Comparison of ENCODE assay signal across 28 cellular contexts in genomic region chr14:23101986-23102625, GRCh38. TPM values are rescaled to one million over a fixed set of nuclear protein-coding genes. Genes with fewer than 3 reads are reported as not detected.
A peak's percentile ranks its signal among the peaks of the same experiment; 100 is the strongest.
DNase-seq lines count a peak whose midpoint lies in the region; ATAC-seq and TF ChIP-seq lines count a peak whose summit lies in the region.
"Had no signal": no experiment of that assay in that cellular context is flagged by ENCODE, and none has a peak within 500 bp of the region (broad histone marks: within the 10 kb centered on the region; RNA-seq: fewer than 3 reads in every experiment).

No MANE protein-coding gene starts in this region.

- no peak overlapping the region for H3K4me3 ChIP-seq in WERI-Rb-1 (ENCODE audit: low read depth, low read length)
- H3K4me3 ChIP-seq in dorsolateral prefrontal cortex: no peak overlapping the region
- no peak overlapping the region for H3K4me3 ChIP-seq in neuronal stem cell (ENCODE audit: low read length in 2 of 2)
- H3K4me3 ChIP-seq: BLaER1, GM12878 had no signal

- no peak overlapping the region for H3K4me2 ChIP-seq in neuronal stem cell (ENCODE audit: insufficient read depth, low read length, poor library complexity, severe bottlenecking)
- H3K4me2 ChIP-seq: SK-N-SH had no signal

- no peak overlapping the region for H4K91ac ChIP-seq in neuronal stem cell (ENCODE audit: low read depth, low read length, poor library complexity)

- no peak overlapping the region for H2BK12ac ChIP-seq in neuronal stem cell (ENCODE audit: low read length)

- no peak overlapping the region for H3K4ac ChIP-seq in neuronal stem cell (ENCODE audit: low read length)

- no peak overlapping the region for H2AFZ ChIP-seq in neuronal stem cell (ENCODE audit: low read length)

- no peaks in the 10 kb centered on the region for H3K9me3 ChIP-seq in WERI-Rb-1 (ENCODE audit: severe bottlenecking)
- H3K9me3 ChIP-seq in neuronal stem cell (replicated peaks in 1 of 2; ENCODE audit: control insufficient read depth in 2 of 2, insufficient read depth in 1 of 2, low read depth in 1 of 2, low read length in 2 of 2): no peaks in the 10 kb centered on the region
- H3K9me3 ChIP-seq: BLaER1, SK-N-SH had no signal

- H2BK15ac ChIP-seq in neuronal stem cell (ENCODE audit: low read length): no peak overlapping the region

- H3K4me1 ChIP-seq in neuronal stem cell (ENCODE audit: control insufficient read depth in 2 of 2, insufficient read depth in 1 of 2, low read depth in 1 of 2, low read length in 2 of 2): no peaks in the 10 kb centered on the region

- H3K36me3 ChIP-seq in WERI-Rb-1 (peaks cover 17% of the 10 kb centered on the region), neuronal stem cell (replicated peaks in 1 of 2; ENCODE audit: control insufficient read depth in 2 of 2, insufficient read depth in 2 of 2, low read length in 2 of 2) (peaks cover 11 to 27% of the 10 kb centered on the region in 2 donors)

- H3K18ac ChIP-seq in neuronal stem cell (ENCODE audit: low read length): no peak overlapping the region

- ATAC-seq in HG02798 (IDR thresholded peaks at IDR 0.05; ENCODE audit: poor library complexity, unreplicated experiment) (no peak), HG02840 (IDR thresholded peaks at IDR 0.05; ENCODE audit: low FRiP score, unreplicated experiment) (no peak)
- ATAC-seq: GM12878, PC-3 had no signal

- no peak overlapping the region for H2BK120ac ChIP-seq in neuronal stem cell (ENCODE audit: low read depth, low read length)

- no peak overlapping the region for H3K14ac ChIP-seq in neuronal stem cell (ENCODE audit: low read length)

- H3K27me3 ChIP-seq in WERI-Rb-1 (ENCODE audit: insufficient read depth, low read depth, severe bottlenecking): no peaks in the 10 kb centered on the region
- H3K27me3 ChIP-seq in dorsolateral prefrontal cortex: no peaks in the 10 kb centered on the region
- H3K27me3 ChIP-seq in neuronal stem cell (ENCODE audit: control insufficient read depth in 3 of 3, insufficient read depth in 3 of 3, low read depth in 1 of 3, low read length in 3 of 3): no peaks in the 10 kb centered on the region
- H3K27me3 ChIP-seq: BLaER1 had no signal

- H3K23ac ChIP-seq in neuronal stem cell (ENCODE audit: low read depth, low read length, poor library complexity): no peak overlapping the region

- H3K79me1 ChIP-seq in neuronal stem cell (ENCODE audit: low read depth, low read length): peaks cover 4% of the 10 kb centered on the region

- H3K27ac ChIP-seq in WERI-Rb-1 (0 out of 2 replicates have a peak overlapping the region, but pooled peaks have one; percentile 47), dorsolateral prefrontal cortex (peak overlapping the region in 35 of 59 donors; percentile 12 to 81 (median 59)), neuronal stem cell (replicated peaks; ENCODE audit: low read length) (no peak overlapping the region), substantia nigra (ENCODE audit: low read depth, low read length, poor library complexity, severe bottlenecking) (peak overlapping the region; percentile 35)
- H3K27ac ChIP-seq: BLaER1 had no signal

- intact Hi-C loops in dorsolateral prefrontal cortex (cut with DNase I): loop anchor here in 1 of 2 donors (10.0 kb wide), 1 partner anchor 363 kb away; the partner anchor contains the start of gene NGDN

- H2BK5ac ChIP-seq in neuronal stem cell (ENCODE audit: low read length): no peak overlapping the region

- whole genome bisulfite sequencing in neuronal stem cell (ENCODE audit: extremely low coverage in 2 of 2, insufficient read length in 2 of 2, insufficient replicate concordance in 1 of 2), 2 donors: 100% methylated on average over 2 of the region's 10 CpGs; no CpG with 5 or more reads in 1 of the 2 donors

- H4K8ac ChIP-seq in neuronal stem cell (ENCODE audit: low read depth, low read length): no peak overlapping the region

- DNase-seq in WERI-Rb-1 (no peak), dorsolateral prefrontal cortex (no peak), neuronal stem cell (ENCODE audit: low spot score) (no peak), substantia nigra (lab: John Stamatoyannopoulos, UW) (no peak), iPS-NIHi11 (ENCODE audit: low spot score) (no peak)
- DNase-seq: CD4-positive, alpha-beta T cell; COR-L47; DMS 273 treated with DMSO at 0.1 percent for 48 hours; EL; GDM1; GOT3; HCEC 1CT; Kasumi-1; NCI-H1092 treated with DMSO at 0.1 percent for 48 hours; NCI-H1436 treated with DMSO at 0.1 percent for 48 hours; NCI-H446; NCI-H524 treated with DMSO at 0.1 percent for 48 hours; NCI-H774; NK-92 treated with Interleukin-12 subunit alpha and Interleukin-12 subunit beta, amount 100 ng/mL, for 24 hours; PC-3; SK-N-SH had no signal

- no peak overlapping the region for H3K9ac ChIP-seq in neuronal stem cell (ENCODE audit: low read depth, low read length, poor library complexity)
- H3K9ac ChIP-seq: BLaER1, SK-N-SH had no signal

- TF ChIP-seq CTCF in WERI-Rb-1 (IDR thresholded peaks at IDR 0.05; ENCODE audit: low read depth, low read length) (no peak), dorsolateral prefrontal cortex (IDR thresholded peaks at IDR 0.05 in 54 of 56, conservative IDR thresholded peaks at IDR 0.05 in 2 of 56; ENCODE audit: low read depth in 1 of 56, partially characterized antibody in 56 of 56) (no peak)

- H2AK5ac ChIP-seq in neuronal stem cell (ENCODE audit: low read depth, low read length): peak overlapping the region; percentile 26

RNA-seq across cellular contexts. Expression of gene CIROP, which starts 2.7 kb away (rescaled TPM):
- 1 to 10 TPM in 9 of 120 experiments, under 1 TPM in 64, not detected in 47; 0.18 to 1.9 (median 0.40) TPM for total RNA-seq in dorsolateral prefrontal cortex
- not detected for polyA plus RNA-seq in neuronal stem cell (2013, experiment 1 of 2)
- not detected for polyA plus RNA-seq in neuronal stem cell (2013, experiment 2 of 2)
- total RNA-seq: CD4-positive, alpha-beta T cell; GM12878; HT-29; M059J; PC-3 had no signal
- polyA plus RNA-seq: GM12878, SK-N-SH had no signal

RNA-seq across cellular contexts. Expression of gene C14orf119, which starts 6.8 kb away (rescaled TPM):
- 10 to 100 TPM in 119 of 120 experiments, 1 to 10 TPM in 1; 7.9 to 32.3 (median 22.8) TPM for total RNA-seq in dorsolateral prefrontal cortex
- polyA plus RNA-seq in neuronal stem cell (2013, experiment 1 of 2): 21.0 TPM
- polyA plus RNA-seq in neuronal stem cell (2013, experiment 2 of 2): 18.3 TPM

RNA-seq across cellular contexts. Expression of gene ACIN1, which starts 7.2 kb away (rescaled TPM):
- total RNA-seq in dorsolateral prefrontal cortex: 100 to 1,000 TPM; 107 to 209 (median 157) TPM
- polyA plus RNA-seq in neuronal stem cell (2013, experiment 1 of 2): 147 TPM
- polyA plus RNA-seq in neuronal stem cell (2013, experiment 2 of 2): 150 TPM

RNA-seq across cellular contexts. Expression of gene CEBPE, which starts 16.9 kb away (rescaled TPM):
- total RNA-seq in dorsolateral prefrontal cortex: under 1 TPM in 3 of 120 experiments, not detected in 117; 0.37 to 0.54 (median 0.51) TPM
- not detected for polyA plus RNA-seq in neuronal stem cell (2013, experiment 1 of 2)
- not detected for polyA plus RNA-seq in neuronal stem cell (2013, experiment 2 of 2)
- total RNA-seq: CD4-positive, alpha-beta T cell; HT-29; M059J; PC-3 had no signal
- polyA plus RNA-seq: AG04450, SK-N-SH had no signal

RNA-seq across cellular contexts. Expression of gene CDH24, which starts 44.8 kb away (rescaled TPM):
- total RNA-seq in dorsolateral prefrontal cortex: 10 to 100 TPM in 40 of 120 experiments, 1 to 10 TPM in 80; 4.3 to 15.9 (median 8.8) TPM
- 21.1 TPM for polyA plus RNA-seq in neuronal stem cell (2013, experiment 1 of 2)
- 20.6 TPM for polyA plus RNA-seq in neuronal stem cell (2013, experiment 2 of 2)
